Comparison of ENCODE assay signal across 19 cellular contexts in the genomic region with DNA sequence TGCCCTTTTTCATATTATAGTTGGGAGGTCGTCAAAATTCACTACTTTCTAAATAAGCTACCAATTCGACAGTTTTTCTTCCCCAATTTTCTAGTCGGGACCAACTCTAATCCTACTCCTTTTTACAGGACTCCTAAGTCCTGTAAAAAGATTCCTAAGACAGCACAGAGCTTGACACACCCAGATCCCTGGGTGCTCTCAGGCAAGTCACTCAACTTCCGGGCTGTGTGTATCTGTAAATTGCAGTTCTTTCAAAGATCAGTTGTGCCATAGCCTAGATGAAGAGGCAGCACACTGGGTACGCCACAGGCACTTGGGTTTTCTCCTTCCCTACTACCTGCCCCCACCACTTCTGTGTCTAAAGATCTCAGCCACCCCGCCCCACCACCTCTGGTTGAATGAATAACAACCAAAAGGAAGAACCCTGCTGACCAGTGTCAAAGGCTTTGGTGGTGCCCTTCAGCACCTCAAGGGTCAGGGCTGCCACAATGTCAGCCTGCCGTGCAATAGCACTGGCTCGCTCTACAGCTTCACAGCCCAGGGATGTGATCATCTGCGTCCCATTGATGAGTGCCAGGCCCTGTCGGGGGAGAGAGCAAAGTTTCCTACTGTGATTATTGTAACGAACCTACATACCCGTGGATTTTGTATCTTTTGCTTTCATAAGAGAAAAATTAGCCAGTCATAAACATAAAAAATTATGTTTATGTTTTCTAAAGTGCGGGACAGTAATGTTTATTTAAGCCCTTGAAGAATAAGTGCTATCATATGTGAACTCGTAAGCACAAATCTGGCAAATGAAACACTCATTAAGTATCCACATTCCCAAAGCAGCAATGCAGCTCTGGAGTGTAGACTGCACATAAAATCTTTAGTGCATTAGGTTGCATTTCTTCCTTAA. TPM values are rescaled to one million over a fixed set of nuclear protein-coding genes. Genes with fewer than 3 reads are reported as not detected.
"Had no signal": no experiment of that assay in that cellular context is flagged by ENCODE, and none has a peak within 500 bp of the region (broad histone marks: within the 10 kb centered on the region; RNA-seq: fewer than 3 reads in every experiment).

No MANE protein-coding gene starts in this region.

- H3K27ac ChIP-seq: left lung, transverse colon, vagina had no signal

- H3K27me3 ChIP-seq: left lung, transverse colon, vagina had no signal

- ATAC-seq: effector memory CD8-positive, alpha-beta T cell; left lung; naive thymus-derived CD8-positive, alpha-beta T cell; stimulated activated naive CD8-positive, alpha-beta T cell treated with anti-CD3 and anti-CD28 coated beads, Interleukin-15, Interleukin-2, amounts not matched to agents 100 U/mL and 50 U/mL, for 24 hours had no signal

- H3K4me3 ChIP-seq: left lung, transverse colon, vagina had no signal

- DNase-seq: activated CD4-positive, alpha-beta T cell treated with anti-CD3 and anti-CD28 coated beads, Interleukin-2, amount 10 ng/mL, durations not matched to agents 24 days and 14 days; activated CD4-positive, CD25-positive, alpha-beta regulatory T cell; activated naive CD8-positive, alpha-beta T cell treated with anti-CD3 and anti-CD28 coated beads, Interleukin-2, amount 10 ng/mL, durations not matched to agents 7 days and 5 days; effector memory CD8-positive, alpha-beta T cell; glutamatergic neuron; hypothalamus; left lung; mammary epithelial cell; naive thymus-derived CD8-positive, alpha-beta T cell; posterior cingulate gyrus; stimulated activated CD4-positive, alpha-beta T cell treated with anti-CD3 and anti-CD28 coated beads, Interleukin-15, amount 100 ng/mL, for 24 hours; stimulated activated CD4-positive, alpha-beta T cell treated with anti-CD3 and anti-CD28 coated beads, Interleukin-4, amount 100 ng/mL, for 4 hours; stimulated activated naive CD8-positive, alpha-beta T cell treated with anti-CD3 and anti-CD28 coated beads, Interleukin-15, Interleukin-2, amounts not matched to agents 100 U/mL and 50 U/mL, for 24 hours; transverse colon had no signal

- H3K36me3 ChIP-seq: transverse colon, vagina had no signal

- H3K4me1 ChIP-seq: left lung, vagina had no signal

- H3K9me3 ChIP-seq: left lung, transverse colon, vagina had no signal

RNA-seq across cellular contexts. Expression of gene HAL, which starts 9.3 kb away (rescaled TPM):
- polyA plus RNA-seq: naive thymus-derived CD8-positive, alpha-beta T cell had no signal

RNA-seq across cellular contexts. Expression of gene AMDHD1, which starts 43.8 kb away (rescaled TPM):
- total RNA-seq: epithelial cell of proximal tubule had no signal

RNA-seq across cellular contexts. Expression of gene CCDC38, which starts 44.5 kb away (rescaled TPM):
- total RNA-seq: activated CD4-positive, alpha-beta T cell treated with anti-CD3 and anti-CD28 coated beads, Interleukin-2, amount 10 ng/mL, durations not matched to agents 24 days and 14 days; activated T-helper 1 cell treated with anti-CD3 and anti-CD28 coated beads, Interleukin-12 subunit alpha, Interleukin-12 subunit beta, Interleukin-2, Interleukin-4 antibody, amounts not matched to agents 30 ng/mL and 10 ng/mL and 1 ng/mL, durations not matched to agents 14 hours and 24 hours and 36 hours; mononuclear cell; skeletal muscle tissue; transverse colon; vagina had no signal
- polyA plus RNA-seq: mammary epithelial cell; naive thymus-derived CD8-positive, alpha-beta T cell had no signal
